Comparison of ENCODE assay signal across 8 cellular contexts in genomic region chr4:184281231-184282139, GRCh38.
DNase-seq lines count a peak whose midpoint lies in the region; ATAC-seq and TF ChIP-seq lines count a peak whose summit lies in the region.

No MANE protein-coding gene starts in this region.

- POLR2A ChIA-PET in RWPE1 (lab: Yijun Ruan, JAX; ENCODE audit: low non-redundant PET) = interaction anchor here (1.0 kb wide), 1 partner anchor 256 kb away, joined by 3 read pairs; no protein-coding TSS in a partner anchor

- DNase-seq in GM23248 (no peak), RWPE1 (ENCODE audit: low spot score) (no peak), endothelial cell (ENCODE audit: low spot score) (no peak), NCI-H82 treated with DMSO at 0.1 percent for 48 hours (lab: John Stamatoyannopoulos, UW; ENCODE audit: unreplicated experiment) (no peak), endodermal cell (no peak), NCI-H1694 (lab: John Stamatoyannopoulos, UW) (no peak)

- no peak overlapping the region for H3K4me2 ChIP-seq in GM23248 (ENCODE audit: unreplicated experiment)

- no peaks in the 10 kb centered on the region for H4K20me1 ChIP-seq in GM23248 (ENCODE audit: insufficient read depth)

- H3K4me1 Mint-ChIP-seq in endothelial cell (ENCODE audit: unreplicated experiment) (peaks cover 15% of the 10 kb centered on the region), endodermal cell (no peaks in the 10 kb centered on the region)

- no peaks in the 10 kb centered on the region for H3K9me3 ChIP-seq in GM23248 (ENCODE audit: low read depth)
- H3K9me3 ChIP-seq in muscle layer of duodenum (ENCODE audit: control insufficient read depth in 1 of 2, low read length in 2 of 2) = no peaks in the 10 kb centered on the region
- peaks cover 7% of the 10 kb centered on the region for H3K9me3 ChIP-seq in endodermal cell (ENCODE audit: control insufficient read depth, low read length)

- no peak for TF ChIP-seq CTCF in RWPE1 (conservative IDR thresholded peaks at IDR 0.05; ENCODE audit: low read depth)
- TF ChIP-seq CTCF in endothelial cell (IDR thresholded peaks at IDR 0.05; ENCODE audit: unreplicated experiment) = no peak
- no peak for TF ChIP-seq CTCF in endodermal cell (conservative IDR thresholded peaks at IDR 0.05)

- H3K27ac ChIP-seq in GM23248 = no peak overlapping the region
- H3K27ac ChIP-seq in RWPE1 = peak overlapping the region; percentile 84
- peak overlapping the region; percentile 19 for H3K27ac ChIP-seq in muscle layer of duodenum (ENCODE audit: low read length)
- no peak overlapping the region for H3K27ac ChIP-seq in endodermal cell (ENCODE audit: low read depth, low read length)

- H3K4me1 ChIP-seq in GM23248 (ENCODE audit: insufficient read depth) (no peaks in the 10 kb centered on the region), muscle layer of duodenum (ENCODE audit: control insufficient read depth in 1 of 2, insufficient read depth in 2 of 2, low read length in 2 of 2) (peaks cover 4 to 8% of the 10 kb centered on the region in 2 donors), endodermal cell (ENCODE audit: control insufficient read depth, insufficient read depth, low read length) (no peaks in the 10 kb centered on the region)

- H3K4me3 ChIP-seq in GM23248 (no peak overlapping the region), muscle layer of duodenum (ENCODE audit: low read depth in 1 of 2, low read length in 2 of 2) (no peak overlapping the region), endodermal cell (ENCODE audit: low read length) (no peak overlapping the region)

- WGBS in GM23248 (ENCODE audit: low coverage in 1 of 2, low lambda C conversion rate in 2 of 2, missing lambda C conversion rate in 2 of 2), 2 experiments = 81 to 84% methylated on average over 12 of the region's 12 CpGs
- WGBS in endodermal cell (ENCODE audit: insufficient coverage in 1 of 2, insufficient read length in 1 of 2), 2 experiments = 78 to 79% methylated on average over 7 to 12 of the region's 12 CpGs

- H3K36me3 ChIP-seq in GM23248 (ENCODE audit: low read depth) (no peaks in the 10 kb centered on the region), muscle layer of duodenum (ENCODE audit: control insufficient read depth in 1 of 2, insufficient read depth in 2 of 2, low read length in 2 of 2) (no peaks in the 10 kb centered on the region), endodermal cell (ENCODE audit: control insufficient read depth, insufficient read depth, low read length) (no peaks in the 10 kb centered on the region)

- in situ Hi-C loops in GM23248 (cut with MboI) = no loop called here

- no peak overlapping the region for H3K4me3 Mint-ChIP-seq in endothelial cell (ENCODE audit: unreplicated experiment)
- H3K4me3 Mint-ChIP-seq in endodermal cell = no peak overlapping the region

- H2AFZ ChIP-seq in GM23248 = peak overlapping the region; percentile 51; the same call in 1 of the 2 replicates

- H3K27me3 ChIP-seq in GM23248 (replicated peaks; ENCODE audit: insufficient read depth) (no peaks in the 10 kb centered on the region), muscle layer of duodenum (ENCODE audit: low read depth, low read length) (no peaks in the 10 kb centered on the region), endodermal cell (ENCODE audit: control insufficient read depth, insufficient read depth, low read length, poor library complexity, severe bottlenecking) (no peaks in the 10 kb centered on the region)

- no peak overlapping the region for H3K9ac ChIP-seq in GM23248
- no peak overlapping the region for H3K9ac ChIP-seq in endodermal cell (ENCODE audit: extremely low read depth, low read length, poor library complexity, severe bottlenecking)

- no peaks in the 10 kb centered on the region for H3F3A ChIP-seq in GM23248 (ENCODE audit: insufficient read depth)

- peak; percentile 21 for ATAC-seq in GM18508 (IDR thresholded peaks at IDR 0.05; ENCODE audit: insufficient read depth, unreplicated experiment)

- H3K9me2 ChIP-seq in GM23248 (ENCODE audit: insufficient read depth) = no peaks in the 10 kb centered on the region

- peaks cover 5% of the 10 kb centered on the region for H3K9me3 Mint-ChIP-seq in endothelial cell (ENCODE audit: unreplicated experiment)
- H3K9me3 Mint-ChIP-seq in endodermal cell = peaks cover 18% of the 10 kb centered on the region

- no peak overlapping the region for H3K27ac Mint-ChIP-seq in endothelial cell (ENCODE audit: unreplicated experiment)
- no peak overlapping the region for H3K27ac Mint-ChIP-seq in endodermal cell

- no peaks in the 10 kb centered on the region for H3K79me2 ChIP-seq in GM23248 (ENCODE audit: insufficient read depth)

- CTCF ChIA-PET in RWPE1 (lab: Yijun Ruan, JAX) = interaction anchor here (0.5 to 0.9 kb wide), 5 partner anchors 14 to 1201 kb away, joined by 3 to 4 read pairs (median 3); no protein-coding TSS in a partner anchor

- peaks cover 4% of the 10 kb centered on the region for H3K36me3 Mint-ChIP-seq in endothelial cell (ENCODE audit: low read depth, unreplicated experiment)
- peaks cover 1% of the 10 kb centered on the region for H3K36me3 Mint-ChIP-seq in endodermal cell (ENCODE audit: low read depth)

- H3K27me3 Mint-ChIP-seq in endothelial cell (ENCODE audit: unreplicated experiment) = peaks cover 1% of the 10 kb centered on the region
- H3K27me3 Mint-ChIP-seq in endodermal cell (ENCODE audit: insufficient read depth) = no peaks in the 10 kb centered on the region

Comparison
In these comparisons a context has a peak if more than half of its experiments do, and no peak if none do; other contexts are left out.
1. H3K27ac ChIP-seq: peak in RWPE1 (single experiment) and muscle layer of duodenum (single experiment); none in GM23248 (single experiment) and endodermal cell (single experiment).